Comparison of ENCODE assay signal across 8 cellular contexts in the genomic region with DNA sequence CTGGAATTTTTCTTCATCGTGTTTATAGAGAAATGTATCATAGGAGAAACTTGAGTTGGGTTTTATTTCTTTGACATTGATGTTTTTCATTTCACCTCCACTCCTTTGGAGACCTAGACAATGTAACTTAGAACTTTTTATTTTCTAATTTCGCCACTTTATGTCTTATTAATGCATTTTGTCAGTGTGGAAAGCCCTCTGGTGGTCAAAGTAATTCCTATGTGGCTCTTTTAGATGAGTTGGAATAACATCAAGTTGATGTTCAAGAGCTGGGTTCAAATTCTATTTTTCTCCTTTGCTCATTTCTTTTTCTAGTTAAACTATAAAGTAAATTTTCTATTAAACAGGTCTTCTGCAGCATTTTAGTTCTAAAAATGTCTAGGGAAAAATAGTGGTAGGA.
DNase-seq lines count a peak whose midpoint lies in the region; ATAC-seq, FAIRE-seq and TF ChIP-seq lines count a peak whose summit lies in the region.

No MANE protein-coding gene starts in this region.

- TF ChIP-seq CTCF in fibroblast of pulmonary artery (IDR thresholded peaks at IDR 0.05; ENCODE audit: low read length, missing control alignments), result peak; percentile 60

- H3K9me3 ChIP-seq in aorta (ENCODE audit: control insufficient read depth, low read length), result peaks cover 1% of the 10 kb centered on the region

- no peaks in the 10 kb centered on the region for H3K36me3 ChIP-seq in aorta (ENCODE audit: control insufficient read depth in 1 of 2, insufficient read depth in 2 of 2, low read length in 1 of 2)

- H3K27me3 ChIP-seq in aorta (ENCODE audit: control insufficient read depth in 1 of 2, insufficient read depth in 2 of 2, low read length in 1 of 2), result no peaks in the 10 kb centered on the region

- H3K27ac ChIP-seq in aorta (ENCODE audit: low read depth in 1 of 2, low read length in 2 of 2), result no peak overlapping the region

- FAIRE-seq in RCC 7860 (lab: Jason Lieb, UNC), result peak; percentile 69

- intact Hi-C loops in aorta (cut with DNase I), result loop anchor here in 1 of 2 donors (1.0 kb wide), 1 partner anchor 511 kb away; no protein-coding TSS in a partner anchor

- WGBS in aorta, 2 donors, result 32 to 39% methylated on average over 2 of the region's 2 CpGs

- ATAC-seq in aorta (ENCODE audit: low FRiP score), result no peak

- DNase-seq in GM04504 (ENCODE audit: low read depth) (peak; percentile 1), RCC 7860 (ENCODE audit: low spot score) (peak; percentile 14), fibroblast of pulmonary artery (ENCODE audit: low read depth) (peak; percentile 71), skeletal muscle cell (ENCODE audit: low read depth) (peak; percentile 5), SKM-1 (lab: John Stamatoyannopoulos, UW; ENCODE audit: unreplicated experiment) (no peak), occipital lobe (lab: John Stamatoyannopoulos, UW) (no peak), NCI-H2227 (lab: John Stamatoyannopoulos, UW; ENCODE audit: unreplicated experiment) (no peak), aorta (no peak)

- H3K4me3 ChIP-seq in fibroblast of pulmonary artery (replicated peaks; ENCODE audit: low read depth, low read length) (no peak overlapping the region), skeletal muscle cell (ENCODE audit: low read depth, low read length) (no peak overlapping the region), aorta (ENCODE audit: low read length in 2 of 2) (no peak overlapping the region)

- no peaks in the 10 kb centered on the region for H3K4me1 ChIP-seq in aorta (ENCODE audit: control insufficient read depth in 1 of 2, insufficient read depth in 2 of 2, low read length in 2 of 2)

Comparison
In these comparisons a context has a peak if more than half of its experiments do, and no peak if none do; other contexts are left out.
1. DNase-seq: peak in GM04504 (single experiment), RCC 7860 (single experiment), fibroblast of pulmonary artery (single experiment) and skeletal muscle cell (single experiment); none in SKM-1 (single experiment), occipital lobe (single experiment), NCI-H2227 (single experiment) and aorta (0 of 2).